Comparison of ENCODE assay signal across 1 cellular context in the genomic region with DNA sequence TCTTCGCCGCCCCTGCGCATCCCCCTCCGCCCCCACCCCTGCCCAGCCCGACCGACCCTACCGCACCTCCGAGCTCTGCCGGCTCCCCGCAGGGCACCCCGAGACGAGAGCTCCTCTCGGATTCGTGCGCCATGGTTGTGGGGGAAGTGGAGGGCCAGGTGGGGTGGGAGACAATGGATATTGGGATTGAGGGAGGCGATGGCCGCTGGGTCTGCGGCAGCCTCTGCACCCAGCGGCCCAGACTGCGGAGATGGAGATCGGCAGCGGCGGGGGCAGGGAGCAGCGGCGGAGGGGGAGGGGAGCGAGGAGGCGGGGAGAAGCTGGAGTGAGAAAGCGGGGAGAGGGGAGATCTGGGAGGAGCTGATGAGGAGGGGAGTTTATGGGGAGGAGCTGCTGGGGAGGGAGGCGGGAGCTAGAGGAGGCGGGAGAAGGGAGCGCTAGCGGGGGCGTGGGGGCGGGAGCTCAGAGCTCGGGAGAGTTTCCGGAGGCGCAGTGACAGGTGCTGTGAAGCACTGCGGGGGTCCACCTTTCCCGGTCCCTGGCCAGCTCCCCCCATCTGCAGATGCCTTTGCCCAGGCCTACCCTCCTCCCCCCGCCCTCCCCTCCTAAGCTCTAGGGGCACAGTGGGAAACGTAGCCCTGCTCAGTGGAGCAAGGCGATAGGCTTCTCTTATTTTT.
TF ChIP-seq lines count a peak whose summit lies in the region.

A gene (minus strand): TSS at position 352 of the 677 bp plus-strand sequence. CDS start 219 bp downstream, at position 133.

TF ChIP-seq in K562, 482 proteins besides CTCF, POLR2A, EP300 and RAD21 (continued from another document and continues in another):
- TF ChIP-seq, protein P1, sequence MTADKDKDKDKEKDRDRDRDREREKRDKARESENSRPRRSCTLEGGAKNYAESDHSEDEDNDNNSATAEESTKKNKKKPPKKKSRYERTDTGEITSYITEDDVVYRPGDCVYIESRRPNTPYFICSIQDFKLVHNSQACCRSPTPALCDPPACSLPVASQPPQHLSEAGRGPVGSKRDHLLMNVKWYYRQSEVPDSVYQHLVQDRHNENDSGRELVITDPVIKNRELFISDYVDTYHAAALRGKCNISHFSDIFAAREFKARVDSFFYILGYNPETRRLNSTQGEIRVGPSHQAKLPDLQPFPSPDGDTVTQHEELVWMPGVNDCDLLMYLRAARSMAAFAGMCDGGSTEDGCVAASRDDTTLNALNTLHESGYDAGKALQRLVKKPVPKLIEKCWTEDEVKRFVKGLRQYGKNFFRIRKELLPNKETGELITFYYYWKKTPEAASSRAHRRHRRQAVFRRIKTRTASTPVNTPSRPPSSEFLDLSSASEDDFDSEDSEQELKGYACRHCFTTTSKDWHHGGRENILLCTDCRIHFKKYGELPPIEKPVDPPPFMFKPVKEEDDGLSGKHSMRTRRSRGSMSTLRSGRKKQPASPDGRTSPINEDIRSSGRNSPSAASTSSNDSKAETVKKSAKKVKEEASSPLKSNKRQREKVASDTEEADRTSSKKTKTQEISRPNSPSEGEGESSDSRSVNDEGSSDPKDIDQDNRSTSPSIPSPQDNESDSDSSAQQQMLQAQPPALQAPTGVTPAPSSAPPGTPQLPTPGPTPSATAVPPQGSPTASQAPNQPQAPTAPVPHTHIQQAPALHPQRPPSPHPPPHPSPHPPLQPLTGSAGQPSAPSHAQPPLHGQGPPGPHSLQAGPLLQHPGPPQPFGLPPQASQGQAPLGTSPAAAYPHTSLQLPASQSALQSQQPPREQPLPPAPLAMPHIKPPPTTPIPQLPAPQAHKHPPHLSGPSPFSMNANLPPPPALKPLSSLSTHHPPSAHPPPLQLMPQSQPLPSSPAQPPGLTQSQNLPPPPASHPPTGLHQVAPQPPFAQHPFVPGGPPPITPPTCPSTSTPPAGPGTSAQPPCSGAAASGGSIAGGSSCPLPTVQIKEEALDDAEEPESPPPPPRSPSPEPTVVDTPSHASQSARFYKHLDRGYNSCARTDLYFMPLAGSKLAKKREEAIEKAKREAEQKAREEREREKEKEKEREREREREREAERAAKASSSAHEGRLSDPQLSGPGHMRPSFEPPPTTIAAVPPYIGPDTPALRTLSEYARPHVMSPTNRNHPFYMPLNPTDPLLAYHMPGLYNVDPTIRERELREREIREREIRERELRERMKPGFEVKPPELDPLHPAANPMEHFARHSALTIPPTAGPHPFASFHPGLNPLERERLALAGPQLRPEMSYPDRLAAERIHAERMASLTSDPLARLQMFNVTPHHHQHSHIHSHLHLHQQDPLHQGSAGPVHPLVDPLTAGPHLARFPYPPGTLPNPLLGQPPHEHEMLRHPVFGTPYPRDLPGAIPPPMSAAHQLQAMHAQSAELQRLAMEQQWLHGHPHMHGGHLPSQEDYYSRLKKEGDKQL (CRISPR knock-in tag; IDR thresholded peaks at IDR 0.05; ENCODE audit: borderline replicate concordance), result no peak
- TF ChIP-seq NFXL1 (CRISPR knock-in tag; IDR thresholded peaks at IDR 0.05), result no peak
- peak; percentile 24; the same call in 1 of the 2 replicates for TF ChIP-seq LEF1 (IDR thresholded peaks at IDR 0.05)
- TF ChIP-seq SAFB (IDR thresholded peaks at IDR 0.05; ENCODE audit: borderline replicate concordance, low read depth, low read length), result no peak
- TF ChIP-seq, protein P2, sequence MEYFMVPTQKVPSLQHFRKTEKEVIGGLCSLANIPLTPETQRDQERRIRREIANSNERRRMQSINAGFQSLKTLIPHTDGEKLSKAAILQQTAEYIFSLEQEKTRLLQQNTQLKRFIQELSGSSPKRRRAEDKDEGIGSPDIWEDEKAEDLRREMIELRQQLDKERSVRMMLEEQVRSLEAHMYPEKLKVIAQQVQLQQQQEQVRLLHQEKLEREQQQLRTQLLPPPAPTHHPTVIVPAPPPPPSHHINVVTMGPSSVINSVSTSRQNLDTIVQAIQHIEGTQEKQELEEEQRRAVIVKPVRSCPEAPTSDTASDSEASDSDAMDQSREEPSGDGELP (CRISPR knock-in tag; IDR thresholded peaks at IDR 0.05; ENCODE audit: borderline replicate concordance), result no peak
- TF ChIP-seq BCOR (IDR thresholded peaks at IDR 0.05), result 0 out of 2 replicates have a peak, but pooled peaks have one; percentile 10
- TF ChIP-seq TSC22D4 (tag; IDR thresholded peaks at IDR 0.05), result no peak
- peak; percentile 21 for TF ChIP-seq KDM5B (IDR thresholded peaks at IDR 0.05; ENCODE audit: insufficient replicate concordance, low read depth, low read length)
- TF ChIP-seq, protein P3, sequence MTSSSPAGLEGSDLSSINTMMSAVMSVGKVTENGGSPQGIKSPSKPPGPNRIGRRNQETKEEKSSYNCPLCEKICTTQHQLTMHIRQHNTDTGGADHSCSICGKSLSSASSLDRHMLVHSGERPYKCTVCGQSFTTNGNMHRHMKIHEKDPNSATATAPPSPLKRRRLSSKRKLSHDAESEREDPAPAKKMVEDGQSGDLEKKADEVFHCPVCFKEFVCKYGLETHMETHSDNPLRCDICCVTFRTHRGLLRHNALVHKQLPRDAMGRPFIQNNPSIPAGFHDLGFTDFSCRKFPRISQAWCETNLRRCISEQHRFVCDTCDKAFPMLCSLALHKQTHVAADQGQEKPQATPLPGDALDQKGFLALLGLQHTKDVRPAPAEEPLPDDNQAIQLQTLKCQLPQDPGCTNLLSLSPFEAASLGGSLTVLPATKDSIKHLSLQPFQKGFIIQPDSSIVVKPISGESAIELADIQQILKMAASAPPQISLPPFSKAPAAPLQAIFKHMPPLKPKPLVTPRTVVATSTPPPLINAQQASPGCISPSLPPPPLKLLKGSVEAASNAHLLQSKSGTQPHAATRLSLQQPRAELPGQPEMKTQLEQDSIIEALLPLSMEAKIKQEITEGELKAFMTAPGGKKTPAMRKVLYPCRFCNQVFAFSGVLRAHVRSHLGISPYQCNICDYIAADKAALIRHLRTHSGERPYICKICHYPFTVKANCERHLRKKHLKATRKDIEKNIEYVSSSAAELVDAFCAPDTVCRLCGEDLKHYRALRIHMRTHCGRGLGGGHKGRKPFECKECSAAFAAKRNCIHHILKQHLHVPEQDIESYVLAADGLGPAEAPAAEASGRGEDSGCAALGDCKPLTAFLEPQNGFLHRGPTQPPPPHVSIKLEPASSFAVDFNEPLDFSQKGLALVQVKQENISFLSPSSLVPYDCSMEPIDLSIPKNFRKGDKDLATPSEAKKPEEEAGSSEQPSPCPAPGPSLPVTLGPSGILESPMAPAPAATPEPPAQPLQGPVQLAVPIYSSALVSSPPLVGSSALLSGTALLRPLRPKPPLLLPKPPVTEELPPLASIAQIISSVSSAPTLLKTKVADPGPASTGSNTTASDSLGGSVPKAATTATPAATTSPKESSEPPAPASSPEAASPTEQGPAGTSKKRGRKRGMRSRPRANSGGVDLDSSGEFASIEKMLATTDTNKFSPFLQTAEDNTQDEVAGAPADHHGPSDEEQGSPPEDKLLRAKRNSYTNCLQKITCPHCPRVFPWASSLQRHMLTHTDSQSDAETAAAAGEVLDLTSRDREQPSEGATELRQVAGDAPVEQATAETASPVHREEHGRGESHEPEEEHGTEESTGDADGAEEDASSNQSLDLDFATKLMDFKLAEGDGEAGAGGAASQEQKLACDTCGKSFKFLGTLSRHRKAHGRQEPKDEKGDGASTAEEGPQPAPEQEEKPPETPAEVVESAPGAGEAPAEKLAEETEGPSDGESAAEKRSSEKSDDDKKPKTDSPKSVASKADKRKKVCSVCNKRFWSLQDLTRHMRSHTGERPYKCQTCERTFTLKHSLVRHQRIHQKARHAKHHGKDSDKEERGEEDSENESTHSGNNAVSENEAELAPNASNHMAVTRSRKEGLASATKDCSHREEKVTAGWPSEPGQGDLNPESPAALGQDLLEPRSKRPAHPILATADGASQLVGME (CRISPR knock-in tag; IDR thresholded peaks at IDR 0.05), result no peak
- TF ChIP-seq CREM (IDR thresholded peaks at IDR 0.05; ENCODE audit: low read depth), result peak; percentile 29; the same call in 1 of the 2 replicates
- TF ChIP-seq RBM15 (IDR thresholded peaks at IDR 0.05; ENCODE audit: insufficient read depth, low read length), result no peak
- TF ChIP-seq ZNF239 (CRISPR knock-in tag; IDR thresholded peaks at IDR 0.05), result no peak
- no peak for TF ChIP-seq NR2C2 (CRISPR knock-in tag; IDR thresholded peaks at IDR 0.05)
- no peak for TF ChIP-seq NR2C2 (tag; IDR thresholded peaks at IDR 0.05)
- TF ChIP-seq TCF7 (IDR thresholded peaks at IDR 0.05; ENCODE audit: borderline replicate concordance), result no peak
- TF ChIP-seq, protein P4, sequence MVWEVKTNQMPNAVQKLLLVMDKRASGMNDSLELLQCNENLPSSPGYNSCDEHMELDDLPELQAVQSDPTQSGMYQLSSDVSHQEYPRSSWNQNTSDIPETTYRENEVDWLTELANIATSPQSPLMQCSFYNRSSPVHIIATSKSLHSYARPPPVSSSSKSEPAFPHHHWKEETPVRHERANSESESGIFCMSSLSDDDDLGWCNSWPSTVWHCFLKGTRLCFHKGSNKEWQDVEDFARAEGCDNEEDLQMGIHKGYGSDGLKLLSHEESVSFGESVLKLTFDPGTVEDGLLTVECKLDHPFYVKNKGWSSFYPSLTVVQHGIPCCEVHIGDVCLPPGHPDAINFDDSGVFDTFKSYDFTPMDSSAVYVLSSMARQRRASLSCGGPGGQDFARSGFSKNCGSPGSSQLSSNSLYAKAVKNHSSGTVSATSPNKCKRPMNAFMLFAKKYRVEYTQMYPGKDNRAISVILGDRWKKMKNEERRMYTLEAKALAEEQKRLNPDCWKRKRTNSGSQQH (CRISPR knock-in tag; IDR thresholded peaks at IDR 0.05), result no peak
- TF ChIP-seq, protein P5, sequence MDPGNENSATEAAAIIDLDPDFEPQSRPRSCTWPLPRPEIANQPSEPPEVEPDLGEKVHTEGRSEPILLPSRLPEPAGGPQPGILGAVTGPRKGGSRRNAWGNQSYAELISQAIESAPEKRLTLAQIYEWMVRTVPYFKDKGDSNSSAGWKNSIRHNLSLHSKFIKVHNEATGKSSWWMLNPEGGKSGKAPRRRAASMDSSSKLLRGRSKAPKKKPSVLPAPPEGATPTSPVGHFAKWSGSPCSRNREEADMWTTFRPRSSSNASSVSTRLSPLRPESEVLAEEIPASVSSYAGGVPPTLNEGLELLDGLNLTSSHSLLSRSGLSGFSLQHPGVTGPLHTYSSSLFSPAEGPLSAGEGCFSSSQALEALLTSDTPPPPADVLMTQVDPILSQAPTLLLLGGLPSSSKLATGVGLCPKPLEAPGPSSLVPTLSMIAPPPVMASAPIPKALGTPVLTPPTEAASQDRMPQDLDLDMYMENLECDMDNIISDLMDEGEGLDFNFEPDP (CRISPR knock-in tag; IDR thresholded peaks at IDR 0.05), result no peak
- TF ChIP-seq FOXK2 (conservative IDR thresholded peaks at IDR 0.05 in 1 of 2, IDR thresholded peaks at IDR 0.05 in 1 of 2; ENCODE audit: low read depth in 2 of 2), result 0 out of 4 replicates have a peak, but pooled peaks of 1 of the 2 experiments have one; percentile 50
- peak; percentile 27 for TF ChIP-seq CCNT2 (IDR thresholded peaks at IDR 0.05; ENCODE audit: borderline replicate concordance, extremely low read depth, insufficient read length, low read depth, low read length)
- TF ChIP-seq, protein P6, sequence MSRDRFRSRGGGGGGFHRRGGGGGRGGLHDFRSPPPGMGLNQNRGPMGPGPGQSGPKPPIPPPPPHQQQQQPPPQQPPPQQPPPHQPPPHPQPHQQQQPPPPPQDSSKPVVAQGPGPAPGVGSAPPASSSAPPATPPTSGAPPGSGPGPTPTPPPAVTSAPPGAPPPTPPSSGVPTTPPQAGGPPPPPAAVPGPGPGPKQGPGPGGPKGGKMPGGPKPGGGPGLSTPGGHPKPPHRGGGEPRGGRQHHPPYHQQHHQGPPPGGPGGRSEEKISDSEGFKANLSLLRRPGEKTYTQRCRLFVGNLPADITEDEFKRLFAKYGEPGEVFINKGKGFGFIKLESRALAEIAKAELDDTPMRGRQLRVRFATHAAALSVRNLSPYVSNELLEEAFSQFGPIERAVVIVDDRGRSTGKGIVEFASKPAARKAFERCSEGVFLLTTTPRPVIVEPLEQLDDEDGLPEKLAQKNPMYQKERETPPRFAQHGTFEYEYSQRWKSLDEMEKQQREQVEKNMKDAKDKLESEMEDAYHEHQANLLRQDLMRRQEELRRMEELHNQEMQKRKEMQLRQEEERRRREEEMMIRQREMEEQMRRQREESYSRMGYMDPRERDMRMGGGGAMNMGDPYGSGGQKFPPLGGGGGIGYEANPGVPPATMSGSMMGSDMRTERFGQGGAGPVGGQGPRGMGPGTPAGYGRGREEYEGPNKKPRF (IDR thresholded peaks at IDR 0.05; ENCODE audit: low read depth, low read length), result no peak
- TF ChIP-seq, protein P7, sequence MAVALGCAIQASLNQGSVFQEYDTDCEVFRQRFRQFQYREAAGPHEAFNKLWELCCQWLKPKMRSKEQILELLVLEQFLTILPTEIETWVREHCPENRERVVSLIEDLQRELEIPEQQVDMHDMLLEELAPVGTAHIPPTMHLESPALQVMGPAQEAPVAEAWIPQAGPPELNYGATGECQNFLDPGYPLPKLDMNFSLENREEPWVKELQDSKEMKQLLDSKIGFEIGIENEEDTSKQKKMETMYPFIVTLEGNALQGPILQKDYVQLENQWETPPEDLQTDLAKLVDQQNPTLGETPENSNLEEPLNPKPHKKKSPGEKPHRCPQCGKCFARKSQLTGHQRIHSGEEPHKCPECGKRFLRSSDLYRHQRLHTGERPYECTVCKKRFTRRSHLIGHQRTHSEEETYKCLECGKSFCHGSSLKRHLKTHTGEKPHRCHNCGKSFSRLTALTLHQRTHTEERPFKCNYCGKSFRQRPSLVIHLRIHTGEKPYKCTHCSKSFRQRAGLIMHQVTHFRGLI (CRISPR knock-in tag; IDR thresholded peaks at IDR 0.05), result no peak
- TF ChIP-seq FOS (IDR thresholded peaks at IDR 0.05; ENCODE audit: extremely low read depth, insufficient read length), result no peak
- TF ChIP-seq, protein P8, sequence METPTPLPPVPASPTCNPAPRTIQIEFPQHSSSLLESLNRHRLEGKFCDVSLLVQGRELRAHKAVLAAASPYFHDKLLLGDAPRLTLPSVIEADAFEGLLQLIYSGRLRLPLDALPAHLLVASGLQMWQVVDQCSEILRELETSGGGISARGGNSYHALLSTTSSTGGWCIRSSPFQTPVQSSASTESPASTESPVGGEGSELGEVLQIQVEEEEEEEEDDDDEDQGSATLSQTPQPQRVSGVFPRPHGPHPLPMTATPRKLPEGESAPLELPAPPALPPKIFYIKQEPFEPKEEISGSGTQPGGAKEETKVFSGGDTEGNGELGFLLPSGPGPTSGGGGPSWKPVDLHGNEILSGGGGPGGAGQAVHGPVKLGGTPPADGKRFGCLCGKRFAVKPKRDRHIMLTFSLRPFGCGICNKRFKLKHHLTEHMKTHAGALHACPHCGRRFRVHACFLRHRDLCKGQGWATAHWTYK (CRISPR knock-in tag; IDR thresholded peaks at IDR 0.05), result no peak
- TF ChIP-seq ZZZ3 (IDR thresholded peaks at IDR 0.05), result no peak
- no peak for TF ChIP-seq ZNF41 (CRISPR knock-in tag; conservative IDR thresholded peaks at IDR 0.05)
- TF ChIP-seq, protein P9, sequence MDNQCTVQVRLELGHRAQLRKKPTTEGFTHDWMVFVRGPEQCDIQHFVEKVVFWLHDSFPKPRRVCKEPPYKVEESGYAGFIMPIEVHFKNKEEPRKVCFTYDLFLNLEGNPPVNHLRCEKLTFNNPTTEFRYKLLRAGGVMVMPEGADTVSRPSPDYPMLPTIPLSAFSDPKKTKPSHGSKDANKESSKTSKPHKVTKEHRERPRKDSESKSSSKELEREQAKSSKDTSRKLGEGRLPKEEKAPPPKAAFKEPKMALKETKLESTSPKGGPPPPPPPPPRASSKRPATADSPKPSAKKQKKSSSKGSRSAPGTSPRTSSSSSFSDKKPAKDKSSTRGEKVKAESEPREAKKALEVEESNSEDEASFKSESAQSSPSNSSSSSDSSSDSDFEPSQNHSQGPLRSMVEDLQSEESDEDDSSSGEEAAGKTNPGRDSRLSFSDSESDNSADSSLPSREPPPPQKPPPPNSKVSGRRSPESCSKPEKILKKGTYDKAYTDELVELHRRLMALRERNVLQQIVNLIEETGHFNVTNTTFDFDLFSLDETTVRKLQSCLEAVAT (IDR thresholded peaks at IDR 0.05), result no peak
- no peak for TF ChIP-seq MTA2 (IDR thresholded peaks at IDR 0.05; ENCODE audit: low read depth)
- no peak for TF ChIP-seq ZNF668 (CRISPR knock-in tag; IDR thresholded peaks at IDR 0.05)
- TF ChIP-seq KDM4B (IDR thresholded peaks at IDR 0.05; ENCODE audit: borderline replicate concordance in 2 of 2, low read depth in 1 of 2), result peak in 1 of 2 experiments; percentile 34; a peak in 1 of 4 replicates
- no peak for TF ChIP-seq GATAD2B (IDR thresholded peaks at IDR 0.05; ENCODE audit: borderline replicate concordance)
